9 cellular contexts compared by ENCODE assay signal in the genomic region with DNA sequence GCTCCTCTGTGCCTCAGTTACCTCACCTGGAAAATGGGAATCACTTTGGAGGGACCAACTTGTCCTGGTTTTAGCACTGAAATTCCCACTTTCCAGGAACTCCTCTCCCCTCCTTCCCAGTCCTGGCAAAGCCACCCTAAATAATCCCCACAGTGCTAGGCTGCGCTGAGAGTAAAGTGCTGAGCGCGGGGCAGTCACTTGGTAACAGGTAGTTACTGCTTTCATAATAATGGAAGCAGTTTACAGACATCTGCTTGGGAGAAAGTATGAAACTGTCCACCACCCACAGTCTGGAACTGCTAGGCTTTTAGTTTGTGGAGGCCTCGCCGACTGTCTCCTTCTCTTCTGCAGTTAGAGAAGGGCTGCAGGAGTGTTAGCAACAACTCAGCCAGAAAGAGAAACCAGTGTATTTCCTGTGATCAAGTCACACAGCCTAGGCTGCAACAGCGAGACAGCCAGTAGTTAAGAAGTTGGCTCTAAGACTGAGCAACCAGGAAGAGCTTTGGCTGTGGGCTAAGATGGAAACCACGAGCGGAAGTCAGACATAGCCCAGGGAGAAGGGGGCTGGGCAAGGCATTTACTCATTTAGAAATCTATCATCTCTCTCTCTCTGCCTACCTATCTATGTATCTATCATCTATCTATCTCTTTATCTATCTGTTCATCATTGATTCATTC. TPM values are rescaled to one million over a fixed set of nuclear protein-coding genes. Genes with fewer than 3 reads are reported as not detected.
A peak's percentile ranks its signal among the peaks of the same experiment; 100 is the strongest.
DNase-seq lines count a peak whose midpoint lies in the region; ATAC-seq and TF ChIP-seq lines count a peak whose summit lies in the region.
"Had no signal": no experiment of that assay in that cellular context is flagged by ENCODE, and none has a peak within 500 bp of the region (broad histone marks: within the 10 kb centered on the region; RNA-seq: fewer than 3 reads in every experiment).

No MANE protein-coding gene starts in this region.

- peaks cover 35% of the 10 kb centered on the region; the same call in 1 of the 2 replicates for H3K9me3 ChIP-seq in OCI-LY7 (ENCODE audit: low read length)
- H3K9me3 ChIP-seq in lung (ENCODE audit: control insufficient read depth in 2 of 2, insufficient read depth in 1 of 2, low read length in 1 of 2): peaks cover 0 to 4% of the 10 kb centered on the region in 2 donors

- BruUV-seq in OCI-LY7 (replicated peaks; lab: Mats Ljungman, UMichigan): no TSS peak

- intact Hi-C loops in OCI-LY7 (cut with micrococcal nuclease; ENCODE audit: unreplicated experiment): loop anchor here (1.0 to 2.0 kb wide), 4 partner anchors 33 to 71 kb away; no protein-coding TSS in a partner anchor

- in situ Hi-C loops in GM13977 (cut with MboI; ENCODE audit: low pct_unique_long_range_greater_than_20kb, low sequenced_read_pairs, unreplicated experiment): no loop called here

- peak overlapping the region; percentile 64; the same call in 1 of the 2 replicates for H2AFZ ChIP-seq in OCI-LY7 (ENCODE audit: low read length)

- H3K4me3 ChIP-seq in OCI-LY7 (ENCODE audit: low read depth, low read length, poor library complexity, severe bottlenecking) (peak overlapping the region; percentile 49), lung (no peak overlapping the region)

- H3K27ac ChIP-seq in OCI-LY7 (ENCODE audit: low read depth, low read length, poor library complexity, severe bottlenecking): peak overlapping the region; percentile 98
- peak overlapping the region; percentile 27 to 82 for H3K27ac ChIP-seq in lung (ENCODE audit: low read depth in 1 of 2, low read length in 1 of 2)

- H3K9me3 Mint-ChIP-seq in endothelial cell (ENCODE audit: unreplicated experiment): no peaks in the 10 kb centered on the region

- peak overlapping the region; percentile 80 for H3K4me2 ChIP-seq in OCI-LY7 (ENCODE audit: low read length)

- H3K36me3 ChIP-seq in OCI-LY7 (ENCODE audit: insufficient read depth, low read length): peaks cover 14% of the 10 kb centered on the region; the same call in 1 of the 2 replicates
- no peaks in the 10 kb centered on the region for H3K36me3 ChIP-seq in lung (ENCODE audit: control insufficient read depth in 2 of 2, insufficient read depth in 2 of 2, low read length in 2 of 2)

- no peaks in the 10 kb centered on the region for H3K9me2 ChIP-seq in OCI-LY7 (ENCODE audit: insufficient read depth, low read length)

- no peak overlapping the region for H3K4me3 Mint-ChIP-seq in endothelial cell (ENCODE audit: unreplicated experiment)
- H3K4me3 Mint-ChIP-seq: neural crest cell had no signal

- peak; percentile 88 for DNase-seq in GM13977 (ENCODE audit: low spot score)
- DNase-seq in OCI-LY7 (ENCODE audit: low spot score): peak; percentile 96
- DNase-seq in activated effector memory CD4-positive, alpha-beta T cell treated with Interleukin-2 at 50 U/mL for 16 hours: peak; percentile 70
- DNase-seq in lung (ENCODE audit: low spot score): peak; percentile 42
- peak; percentile 41 to 88 (median 80) for DNase-seq in stimulated activated naive CD4-positive, alpha-beta T cell (lab: John Stamatoyannopoulos, UW)
- DNase-seq in endothelial cell (ENCODE audit: low spot score): no peak
- no peak for DNase-seq in HCEC 1CT

- peaks cover 4% of the 10 kb centered on the region for H3K27me3 Mint-ChIP-seq in endothelial cell (ENCODE audit: unreplicated experiment)

- H3K79me2 ChIP-seq in OCI-LY7 (ENCODE audit: insufficient read depth, low read depth, low read length): no peaks in the 10 kb centered on the region

- H3K4me1 ChIP-seq in OCI-LY7 (ENCODE audit: insufficient read depth, low read length, poor library complexity, severe bottlenecking): peaks cover 68% of the 10 kb centered on the region
- peaks cover 0 to 9% of the 10 kb centered on the region in 2 donors for H3K4me1 ChIP-seq in lung (ENCODE audit: control insufficient read depth in 2 of 2, insufficient read depth in 2 of 2, low read length in 2 of 2)

- H4K20me1 ChIP-seq in OCI-LY7 (ENCODE audit: insufficient read depth, low read length): no peaks in the 10 kb centered on the region

- POLR2A ChIA-PET in OCI-LY7 (lab: Charles Lee): interaction anchor here (1.0 to 3.7 kb wide), 16 partner anchors 11 to 349 kb away, joined by 3 to 28 read pairs (median 8); no protein-coding TSS in a partner anchor

- CTCF ChIA-PET in OCI-LY7 (lab: Charles Lee; ENCODE audit: unreplicated experiment): interaction anchor here (1.5 to 2.3 kb wide), 3 partner anchors 13 to 71 kb away, joined by 3 to 8 read pairs (median 6); no protein-coding TSS in a partner anchor

- peaks cover 7% of the 10 kb centered on the region for H3K36me3 Mint-ChIP-seq in endothelial cell (ENCODE audit: low read depth, unreplicated experiment)

- H3K27me3 ChIP-seq in lung (ENCODE audit: control insufficient read depth, insufficient read depth): no peaks in the 10 kb centered on the region

- TF ChIP-seq CTCF in GM13977 (IDR thresholded peaks at IDR 0.05; ENCODE audit: extremely low read depth, insufficient read depth, missing control alignments): no peak
- TF ChIP-seq CTCF in OCI-LY7 (conservative IDR thresholded peaks at IDR 0.05; ENCODE audit: low read length): no peak
- no peak for TF ChIP-seq CTCF in lung (IDR thresholded peaks at IDR 0.05; ENCODE audit: control extremely low read depth, extremely low read depth)
- no peak for TF ChIP-seq CTCF in endothelial cell (IDR thresholded peaks at IDR 0.05; ENCODE audit: unreplicated experiment)

- peaks cover 2% of the 10 kb centered on the region for H3K4me1 Mint-ChIP-seq in endothelial cell (ENCODE audit: unreplicated experiment)

- 25 to 48% methylated on average over 8 of the region's 8 CpGs for WGBS in lung, 2 donors

- ATAC-seq in HG02678 (IDR thresholded peaks at IDR 0.05; ENCODE audit: unreplicated experiment) (peak; percentile 95), lung (ENCODE audit: insufficient read depth, low FRiP score) (peak; percentile 67)

- H3K27ac Mint-ChIP-seq in endothelial cell (ENCODE audit: unreplicated experiment): no peak overlapping the region

RNA-seq across cellular contexts. Expression of a gene that starts 30.8 kb away (rescaled TPM):
- 13.2 and 16.7 TPM in 2 replicates for total RNA-seq in OCI-LY7 (2014; rRNA removed; shearing (Covaris generic))
- 17.3 and 18.8 TPM in 2 replicates for total RNA-seq in OCI-LY7 (2022)
- 10 to 100 TPM; 36.4 to 65.0 TPM for total RNA-seq in lung
- polyA plus RNA-seq in lung: 10 to 100 TPM; 11.5 to 33.5 TPM
- total RNA-seq in endothelial cell (ENCODE audit: unreplicated experiment): 48.9 TPM

Comparison
In these comparisons a context has a peak if more than half of its experiments do, and no peak if none do; other contexts are left out.
1. DNase-seq: peak in GM13977 (single experiment), OCI-LY7 (single experiment), activated effector memory CD4-positive, alpha-beta T cell treated with Interleukin-2 at 50 U/mL for 16 hours (single experiment), lung (single experiment) and stimulated activated naive CD4-positive, alpha-beta T cell (6 of 6); none in endothelial cell (single experiment) and HCEC 1CT (single experiment).